Comparison of ENCODE assay signal across 10 cellular contexts in genomic region chr9:130665431-130666392, GRCh38. TPM values are rescaled to one million over a fixed set of nuclear protein-coding genes. Genes with fewer than 3 reads are reported as not detected.
DNase-seq lines count a peak whose midpoint lies in the region; ATAC-seq and TF ChIP-seq lines count a peak whose summit lies in the region.
"Had no signal": no experiment of that assay in that cellular context is flagged by ENCODE, and none has a peak within 500 bp of the region (broad histone marks: within the 10 kb centered on the region; RNA-seq: fewer than 3 reads in every experiment).

No MANE protein-coding gene starts in this region.

- H3K9ac ChIP-seq in HUES6 (ENCODE audit: low read length) (no peak overlapping the region), neural progenitor cell (no peak overlapping the region)

- H3K27me3 ChIP-seq in HUES6 (ENCODE audit: control insufficient read depth, insufficient read depth, low read length), result peaks cover 93% of the 10 kb centered on the region
- H3K27me3 ChIP-seq in ectodermal cell (ENCODE audit: control insufficient read depth, insufficient read depth, low read length, poor library complexity, severe bottlenecking), result peaks cover 96% of the 10 kb centered on the region
- H3K27me3 ChIP-seq in neural progenitor cell, result peaks cover 100% of the 10 kb centered on the region

- H3K4me1 Mint-ChIP-seq in neural progenitor cell, result peaks cover 31% of the 10 kb centered on the region

- H2AFZ ChIP-seq in neural progenitor cell (replicated peaks), result peak overlapping the region; percentile 77

- peak; percentile 21 for TF ChIP-seq CTCF in neural progenitor cell (IDR thresholded peaks at IDR 0.05)

- DNase-seq in NCI-H748 (lab: John Stamatoyannopoulos, UW; ENCODE audit: unreplicated experiment) (peak; percentile 24), NCI-H748 treated with DMSO at 0.1 percent for 48 hours (lab: John Stamatoyannopoulos, UW) (no peak), neural progenitor cell (ENCODE audit: low spot score) (peak; percentile 92), HCEC 1CT (no peak), NCI-H2029 (lab: John Stamatoyannopoulos, UW) (no peak)
- DNase-seq: NCI-H146, transverse colon had no signal

- H3F3A ChIP-seq in neural progenitor cell (ENCODE audit: low read depth), result peaks cover 43% of the 10 kb centered on the region

- no peaks in the 10 kb centered on the region for H3K9me3 ChIP-seq in HUES6 (ENCODE audit: control insufficient read depth, insufficient read depth, low read depth, low read length)
- H3K9me3 ChIP-seq in ectodermal cell (ENCODE audit: control insufficient read depth, low read length), result no peaks in the 10 kb centered on the region
- H3K9me3 ChIP-seq in neural progenitor cell (ENCODE audit: low read depth), result no peaks in the 10 kb centered on the region
- H3K9me3 ChIP-seq: transverse colon had no signal

- no peak for ATAC-seq in GM18858 (IDR thresholded peaks at IDR 0.05; ENCODE audit: unreplicated experiment)

- peaks cover 76% of the 10 kb centered on the region for H3K27me3 Mint-ChIP-seq in neural progenitor cell (ENCODE audit: insufficient read depth, low read depth)

- WGBS in ectodermal cell, 2 experiments, result 3 to 4% methylated on average over 61 of the region's 61 CpGs

- peak overlapping the region; percentile 80 for H3K4me2 ChIP-seq in neural progenitor cell

- H3K79me2 ChIP-seq in neural progenitor cell (ENCODE audit: low read depth), result no peaks in the 10 kb centered on the region

- H4K20me1 ChIP-seq in neural progenitor cell (ENCODE audit: low read depth), result peaks cover 60% of the 10 kb centered on the region

- H3K36me3 Mint-ChIP-seq in neural progenitor cell, result peaks cover 3% of the 10 kb centered on the region

- H3K27ac Mint-ChIP-seq in neural progenitor cell, result no peak overlapping the region

- peak overlapping the region; percentile 44 for H3K4me3 ChIP-seq in HUES6 (ENCODE audit: low read depth, low read length)
- H3K4me3 ChIP-seq in ectodermal cell (ENCODE audit: insufficient read depth, low read depth, low read length), result peak overlapping the region; percentile 18
- H3K4me3 ChIP-seq in neural progenitor cell, result peak overlapping the region; percentile 40
- H3K4me3 ChIP-seq: transverse colon had no signal

- H3K27ac ChIP-seq in HUES6 (ENCODE audit: low read depth, low read length) (no peak overlapping the region), ectodermal cell (ENCODE audit: insufficient read depth, low read depth, low read length, poor library complexity, severe bottlenecking) (no peak overlapping the region), neural progenitor cell (no peak overlapping the region)
- H3K27ac ChIP-seq: transverse colon had no signal

- peaks cover 4% of the 10 kb centered on the region for H3K9me3 Mint-ChIP-seq in neural progenitor cell

- H3K36me3 ChIP-seq in HUES6 (ENCODE audit: control insufficient read depth, insufficient read depth, low read length), result no peaks in the 10 kb centered on the region
- no peaks in the 10 kb centered on the region for H3K36me3 ChIP-seq in ectodermal cell (ENCODE audit: control insufficient read depth, insufficient read depth, low read length)
- no peaks in the 10 kb centered on the region for H3K36me3 ChIP-seq in neural progenitor cell
- H3K36me3 ChIP-seq: transverse colon had no signal

- H3K4me1 ChIP-seq in HUES6 (ENCODE audit: control insufficient read depth, insufficient read depth, low read length) (peaks cover 32% of the 10 kb centered on the region), ectodermal cell (ENCODE audit: control insufficient read depth, insufficient read depth, low read length) (peaks cover 52% of the 10 kb centered on the region), neural progenitor cell (peaks cover 57% of the 10 kb centered on the region)

- H3K4me3 Mint-ChIP-seq in neural progenitor cell, result peak overlapping the region; percentile 78

RNA-seq across cellular contexts. Expression of gene PRDM12, which starts 1.3 kb away (rescaled TPM):
- 1.0 TPM for polyA plus RNA-seq in ectodermal cell (2013, experiment 1 of 4)
- 2.5 TPM for polyA plus RNA-seq in ectodermal cell (2013, experiment 2 of 4)
- 1.4 TPM for polyA plus RNA-seq in ectodermal cell (2013, experiment 3 of 4)
- polyA plus RNA-seq in ectodermal cell (2013, experiment 4 of 4), result 2.4 TPM
- not detected in 2 replicates for total RNA-seq in neural progenitor cell (ENCODE audit: low replicate concordance)
- total RNA-seq: transverse colon had no signal

RNA-seq across cellular contexts. Expression of gene EXOSC2, which starts 27.9 kb away (rescaled TPM):
- 70.7 TPM for polyA plus RNA-seq in ectodermal cell (2013, experiment 1 of 4)
- 77.3 TPM for polyA plus RNA-seq in ectodermal cell (2013, experiment 2 of 4)
- polyA plus RNA-seq in ectodermal cell (2013, experiment 3 of 4), result 50.3 TPM
- polyA plus RNA-seq in ectodermal cell (2013, experiment 4 of 4), result 50.3 TPM
- total RNA-seq in neural progenitor cell (ENCODE audit: low replicate concordance), result 59.1 and 75.5 TPM in 2 replicates

Comparison
In these comparisons a context has a peak if more than half of its experiments do, and no peak if none do; other contexts are left out.
1. DNase-seq: peak in NCI-H748 (single experiment) and neural progenitor cell (single experiment); none in NCI-H748 treated with DMSO at 0.1 percent for 48 hours (single experiment), HCEC 1CT (single experiment) and NCI-H2029 (single experiment).
2. Peak in every context shown above with its lines, with median percentiles within 50 percentile points of each other: H3K4me3 ChIP-seq.